21 cellular contexts compared by ENCODE assay signal in the genomic region with DNA sequence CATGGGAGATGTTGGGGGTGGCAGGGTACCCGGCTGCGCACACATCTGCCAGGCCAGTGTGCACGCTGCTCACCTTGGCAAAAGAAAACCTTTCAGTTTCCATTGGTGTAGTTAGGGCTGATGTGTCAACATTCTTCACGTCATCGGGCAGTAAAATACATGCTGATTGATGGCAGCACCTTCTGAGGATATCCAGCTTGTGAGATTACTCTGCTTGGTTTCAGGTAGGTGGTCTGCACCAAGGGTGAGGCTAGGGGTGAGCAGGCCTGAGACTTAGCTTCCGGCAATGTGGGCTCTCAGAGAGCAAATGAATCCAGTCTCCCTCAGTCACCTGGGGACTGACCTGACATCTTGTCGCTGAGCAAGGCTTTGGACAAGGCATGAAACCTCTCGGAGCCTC. TPM values are rescaled to one million over a fixed set of nuclear protein-coding genes. Genes with fewer than 3 reads are reported as not detected.
DNase-seq lines count a peak whose midpoint lies in the region; ATAC-seq and TF ChIP-seq lines count a peak whose summit lies in the region.
"Had no signal": no experiment of that assay in that cellular context is flagged by ENCODE, and none has a peak within 500 bp of the region (broad histone marks: within the 10 kb centered on the region; RNA-seq: fewer than 3 reads in every experiment).

No MANE protein-coding gene starts in this region.

- H3K4me3 ChIP-seq in GM12875 (ENCODE audit: low read depth, low read length) (peak overlapping the region; percentile 24), OCI-LY3 (ENCODE audit: low read length) (peak overlapping the region; percentile 66), sigmoid colon (no peak overlapping the region), esophagus muscularis mucosa (no peak overlapping the region)
- H3K4me3 ChIP-seq: cardiac muscle cell, gastroesophageal sphincter, prostate gland, SJSA1, upper lobe of left lung had no signal

- TF ChIP-seq EP300 in sigmoid colon (IDR thresholded peaks at IDR 0.05), result no peak
- TF ChIP-seq EP300 in esophagus muscularis mucosa (IDR thresholded peaks at IDR 0.05), result no peak

- peak overlapping the region; percentile 91 for H3K4me2 ChIP-seq in OCI-LY3 (ENCODE audit: low read length)

- 59 to 80% methylated on average over 8 of the region's 8 CpGs for WGBS in sigmoid colon, 2 donors
- 99% methylated on average over 7 of the region's 8 CpGs for WGBS in esophagus muscularis mucosa

- no peak overlapping the region; the same call in 1 of the 2 replicates for H3K9ac ChIP-seq in OCI-LY3 (ENCODE audit: low read length)

- no peaks in the 10 kb centered on the region for H3K27me3 ChIP-seq in OCI-LY3 (ENCODE audit: low read depth, low read length)
- no peaks in the 10 kb centered on the region for H3K27me3 ChIP-seq in sigmoid colon
- H3K27me3 ChIP-seq in esophagus muscularis mucosa, result peaks cover 0 to 8% (median 0%) of the 10 kb centered on the region in 4 donors
- H3K27me3 ChIP-seq: cardiac muscle cell, SJSA1, upper lobe of left lung had no signal

- H4K20me1 ChIP-seq in OCI-LY3 (ENCODE audit: insufficient read depth, low read length), result no peaks in the 10 kb centered on the region

- DNase-seq in left kidney (ENCODE audit: low read depth, low spot score) (peak; percentile 31), sigmoid colon (no peak), AG08396 (ENCODE audit: low spot score) (no peak), esophagus muscularis mucosa (ENCODE audit: extremely low spot score) (no peak), NCI-H1105 (lab: John Stamatoyannopoulos, UW) (no peak)
- DNase-seq: activated CD4-positive, CD25-positive, alpha-beta regulatory T cell; amniotic stem cell; erythroblast; NCI-H1436 treated with DMSO at 0.1 percent for 48 hours; NCI-H2171 treated with DMSO at 0.1 percent for 48 hours; small intestine had no signal

- H3K36me3 ChIP-seq in OCI-LY3 (replicated peaks; ENCODE audit: low read depth, low read length) (peaks cover 8% of the 10 kb centered on the region), sigmoid colon (no peaks in the 10 kb centered on the region), esophagus muscularis mucosa (no peaks in the 10 kb centered on the region)
- H3K36me3 ChIP-seq: cardiac muscle cell, gastroesophageal sphincter, prostate gland, SJSA1, upper lobe of left lung had no signal

- intact Hi-C loops in sigmoid colon (cut with DNase I), result no loop called here
- intact Hi-C loops in esophagus muscularis mucosa (cut with DNase I), result no loop called here

- peaks cover 10% of the 10 kb centered on the region; the same call in 1 of the 2 replicates for H3K9me3 ChIP-seq in OCI-LY3 (ENCODE audit: insufficient read depth, low read length)
- H3K9me3 ChIP-seq in sigmoid colon, result peaks cover 0 to 5% (median 0%) of the 10 kb centered on the region in 4 donors
- peaks cover 0 to 17% (median 7%) of the 10 kb centered on the region in 4 donors for H3K9me3 ChIP-seq in esophagus muscularis mucosa
- H3K9me3 ChIP-seq: prostate gland had no signal

- H3K4me1 ChIP-seq in OCI-LY3 (ENCODE audit: low read length) (peaks cover 89% of the 10 kb centered on the region), sigmoid colon (peaks cover 0 to 17% (median 11%) of the 10 kb centered on the region in 4 donors), esophagus muscularis mucosa (no peaks in the 10 kb centered on the region)
- H3K4me1 ChIP-seq: gastroesophageal sphincter, prostate gland, SJSA1 had no signal

- TF ChIP-seq POLR2A in sigmoid colon (IDR thresholded peaks at IDR 0.05) (no peak), esophagus muscularis mucosa (IDR thresholded peaks at IDR 0.05; ENCODE audit: low read depth) (no peak)

- H2AFZ ChIP-seq in OCI-LY3 (ENCODE audit: low read depth, low read length), result no peak overlapping the region

- H3K79me2 ChIP-seq in OCI-LY3 (ENCODE audit: low read length), result no peaks in the 10 kb centered on the region

- H3K27ac ChIP-seq in OCI-LY3 (ENCODE audit: low read length) (peak overlapping the region; percentile 93), sigmoid colon (no peak overlapping the region), esophagus muscularis mucosa (replicated peaks in 1 of 4) (no peak overlapping the region)
- H3K27ac ChIP-seq: cardiac muscle cell, gastroesophageal sphincter, prostate gland, SJSA1, upper lobe of left lung had no signal

- peak; percentile 1 for ATAC-seq in GM19468 (IDR thresholded peaks at IDR 0.05; ENCODE audit: extremely low read depth, unreplicated experiment)
- ATAC-seq: gastroesophageal sphincter, HepG2, Panc1 had no signal

- TF ChIP-seq CTCF in GM12875 (IDR thresholded peaks at IDR 0.05; ENCODE audit: borderline replicate concordance, insufficient read depth, low read depth, low read length), result no peak
- TF ChIP-seq CTCF in OCI-LY3 (IDR thresholded peaks at IDR 0.05; ENCODE audit: low read depth, low read length), result no peak
- TF ChIP-seq CTCF in sigmoid colon (IDR thresholded peaks at IDR 0.05), result no peak
- no peak for TF ChIP-seq CTCF in esophagus muscularis mucosa (IDR thresholded peaks at IDR 0.05)

RNA-seq across cellular contexts. Expression of a gene that starts 19.3 kb away (rescaled TPM):
- total RNA-seq in sigmoid colon (10 to 100 TPM; 17.0 to 39.1 (median 21.6) TPM), esophagus muscularis mucosa (10 to 100 TPM; 24.9 to 52.9 (median 51.0) TPM)
- polyA plus RNA-seq in sigmoid colon, result 10 to 100 TPM in 1 of 3 donors, 1 to 10 TPM in 2; 1.6 to 11.4 (median 9.8) TPM
- total RNA-seq: HepG2 had no signal
- polyA plus RNA-seq: HepG2 had no signal

Comparison
In these comparisons a context has a peak if more than half of its experiments do, and no peak if none do; other contexts are left out.
1. H3K4me3 ChIP-seq: peak in GM12875 (single experiment) and OCI-LY3 (single experiment); none in sigmoid colon (0 of 4) and esophagus muscularis mucosa (0 of 4).